Comparison of ENCODE assay signal across 17 cellular contexts in genomic region chr19:10137751-10138682, GRCh38. TPM values are rescaled to one million over a fixed set of nuclear protein-coding genes. Genes with fewer than 3 reads are reported as not detected.
DNase-seq lines count a peak whose midpoint lies in the region; ATAC-seq and TF ChIP-seq lines count a peak whose summit lies in the region.
"Had no signal": no experiment of that assay in that cellular context is flagged by ENCODE, and none has a peak within 500 bp of the region (broad histone marks: within the 10 kb centered on the region; RNA-seq: fewer than 3 reads in every experiment).

No MANE protein-coding gene starts in this region.

- no peaks in the 10 kb centered on the region for H3K79me2 ChIP-seq in SK-N-SH (ENCODE audit: insufficient read depth)

- TF ChIP-seq RAD21 in SK-N-SH (IDR thresholded peaks at IDR 0.05; ENCODE audit: low read length): no peak

- no peaks in the 10 kb centered on the region for H4K20me1 ChIP-seq in SK-N-SH (ENCODE audit: insufficient read depth)

- intact Hi-C loops in CD8-positive, alpha-beta T cell (cut with DNase I, micrococcal nuclease): no loop called here

- no peak overlapping the region for H2AFZ ChIP-seq in SK-N-SH (ENCODE audit: low read depth)

- no peak overlapping the region for H3K9ac ChIP-seq in SK-N-SH

- peaks cover 72% of the 10 kb centered on the region for H3K36me3 ChIP-seq in CD8-positive, alpha-beta T cell (ENCODE audit: insufficient read depth, low read length)
- peaks cover 20 to 84% of the 10 kb centered on the region in 2 experiments for H3K36me3 ChIP-seq in SK-N-SH (replicated peaks in 1 of 2; ENCODE audit: control insufficient read depth in 1 of 2, insufficient read depth in 2 of 2, low read length in 1 of 2)

- H3K4me2 ChIP-seq in SK-N-SH: no peak overlapping the region

- WGBS in SK-N-SH (ENCODE audit: low lambda C conversion rate): 93% methylated on average over 8 of the region's 38 CpGs

- no peaks in the 10 kb centered on the region for H3K9me3 Mint-ChIP-seq in CD8-positive, alpha-beta T cell
- H3K9me3 Mint-ChIP-seq in endothelial cell (ENCODE audit: unreplicated experiment): no peaks in the 10 kb centered on the region

- no peak for ATAC-seq in CD8-positive, alpha-beta T cell
- ATAC-seq in HG02852 (IDR thresholded peaks at IDR 0.05; ENCODE audit: unreplicated experiment): no peak
- ATAC-seq: body of pancreas, left lobe of liver had no signal

- DNase-seq in CD8-positive, alpha-beta T cell: no peak
- peak; percentile 81 for DNase-seq in SK-N-SH
- DNase-seq in foreskin fibroblast: peak; percentile 32 to 69
- peak; percentile 70 for DNase-seq in pons (ENCODE audit: low spot score)
- no peak for DNase-seq in HEK293T (ENCODE audit: extremely low spot score)
- no peak for DNase-seq in endothelial cell (ENCODE audit: low spot score)
- DNase-seq: activated naive CD4-positive, alpha-beta T cell treated with anti-CD3 and anti-CD28 coated beads, Interleukin-2, amount 50 U/mL, for 16 hours; AML-193; body of pancreas; foreskin melanocyte; GF-D8; NCI-H345; SW 1271 had no signal

- no peak for TF ChIP-seq CTCF in CD8-positive, alpha-beta T cell (IDR thresholded peaks at IDR 0.05)
- TF ChIP-seq CTCF in SK-N-SH (IDR thresholded peaks at IDR 0.05) (no peak), foreskin fibroblast (IDR thresholded peaks at IDR 0.05; ENCODE audit: low read depth, low read length) (no peak), endothelial cell (IDR thresholded peaks at IDR 0.05; ENCODE audit: unreplicated experiment) (no peak)

- CTCF ChIA-PET in CD8-positive, alpha-beta T cell (lab: Charles Lee): interaction anchor here (1.0 to 1.5 kb wide), 2 partner anchors 10 to 121 kb away, joined by 3 to 4 read pairs; no protein-coding TSS in a partner anchor
- CTCF ChIA-PET in SK-N-SH (lab: Yijun Ruan, JAX) (interaction anchor here (0.9 to 3.0 kb wide), 9 partner anchors 12 to 278 kb away, joined by 3 to 15 read pairs (median 4); partner anchors contain the start of genes DNMT1 and EIF3G), HEK293T (lab: Yijun Ruan, JAX) (interaction anchor here (0.7 kb wide), 1 partner anchor 18 kb away, joined by 3 read pairs; no protein-coding TSS in a partner anchor)

- no peak overlapping the region for H3K4me3 ChIP-seq in CD8-positive, alpha-beta T cell (ENCODE audit: low read depth, low read length)
- H3K4me3 ChIP-seq in SK-N-SH (ENCODE audit: low read depth in 2 of 2, low read length in 1 of 2): no peak overlapping the region
- no peak overlapping the region for H3K4me3 ChIP-seq in foreskin fibroblast (ENCODE audit: low read depth in 1 of 2, low read length in 2 of 2)
- H3K4me3 ChIP-seq: body of pancreas, vagina had no signal

- TF ChIP-seq EP300 in SK-N-SH (IDR thresholded peaks at IDR 0.05; ENCODE audit: borderline replicate concordance in 1 of 2, low read depth in 1 of 2, low read length in 1 of 2): peak in 1 of 2 experiments; percentile 78; a peak in 2 of 4 replicates

- H3K4me1 ChIP-seq in CD8-positive, alpha-beta T cell (ENCODE audit: insufficient read depth, low read length): peaks cover 24% of the 10 kb centered on the region
- H3K4me1 ChIP-seq in SK-N-SH (ENCODE audit: control insufficient read depth in 1 of 2, insufficient read depth in 2 of 2, low read depth in 1 of 2, low read length in 1 of 2): peaks cover 0 to 33% of the 10 kb centered on the region in 2 experiments; a peak in 1 of 4 replicates
- H3K4me1 ChIP-seq: body of pancreas, vagina had no signal

- H3K9me3 ChIP-seq in CD8-positive, alpha-beta T cell (ENCODE audit: low read length): no peaks in the 10 kb centered on the region
- no peaks in the 10 kb centered on the region for H3K9me3 ChIP-seq in SK-N-SH
- H3K9me3 ChIP-seq: body of pancreas, neutrophil, vagina had no signal

- H3K27ac ChIP-seq in CD8-positive, alpha-beta T cell (ENCODE audit: low read depth, low read length): peak overlapping the region; percentile 30
- peak overlapping the region in 1 of 2 experiments; percentile 99; a peak in 2 of 4 replicates for H3K27ac ChIP-seq in SK-N-SH (ENCODE audit: low read depth in 2 of 2, low read length in 1 of 2)
- H3K27ac ChIP-seq: body of pancreas, neutrophil, vagina had no signal

- peaks cover 82% of the 10 kb centered on the region for H3K36me3 Mint-ChIP-seq in CD8-positive, alpha-beta T cell
- peaks cover 26% of the 10 kb centered on the region for H3K36me3 Mint-ChIP-seq in endothelial cell (ENCODE audit: low read depth, unreplicated experiment)

- POLR2A ChIA-PET in CD8-positive, alpha-beta T cell (lab: Charles Lee): interaction anchor here (0.9 kb wide), 1 partner anchor 22 kb away, joined by 3 read pairs; no protein-coding TSS in a partner anchor
- POLR2A ChIA-PET in SK-N-SH (lab: Yijun Ruan, JAX): interaction anchor here (1.1 to 3.2 kb wide), 7 partner anchors 17 to 114 kb away, joined by 3 to 21 read pairs (median 4); partner anchors contain the start of gene DNMT1
- POLR2A ChIA-PET in HEK293T (lab: Yijun Ruan, JAX): no interaction called here

- H3K4me1 Mint-ChIP-seq in CD8-positive, alpha-beta T cell (ENCODE audit: low read depth): peaks cover 24% of the 10 kb centered on the region
- peaks cover 3% of the 10 kb centered on the region for H3K4me1 Mint-ChIP-seq in endothelial cell (ENCODE audit: unreplicated experiment)

- H3K27me3 Mint-ChIP-seq in CD8-positive, alpha-beta T cell (ENCODE audit: low read depth): no peaks in the 10 kb centered on the region
- H3K27me3 Mint-ChIP-seq in endothelial cell (ENCODE audit: unreplicated experiment): no peaks in the 10 kb centered on the region

- no peak overlapping the region for H3K27ac Mint-ChIP-seq in CD8-positive, alpha-beta T cell
- no peak overlapping the region for H3K27ac Mint-ChIP-seq in endothelial cell (ENCODE audit: unreplicated experiment)

- H3K4me3 Mint-ChIP-seq in CD8-positive, alpha-beta T cell: no peak overlapping the region
- no peak overlapping the region for H3K4me3 Mint-ChIP-seq in endothelial cell (ENCODE audit: unreplicated experiment)

- H3F3A ChIP-seq in SK-N-SH (replicated peaks; ENCODE audit: insufficient read depth): no peaks in the 10 kb centered on the region

- H3K9me2 ChIP-seq in SK-N-SH: no peaks in the 10 kb centered on the region

- H3K27me3 ChIP-seq in CD8-positive, alpha-beta T cell (ENCODE audit: insufficient read depth, low read length): no peaks in the 10 kb centered on the region
- H3K27me3 ChIP-seq in SK-N-SH (ENCODE audit: insufficient read depth): no peaks in the 10 kb centered on the region
- H3K27me3 ChIP-seq: body of pancreas, neutrophil, vagina had no signal

TF ChIP-seq in SK-N-SH, 30 proteins besides CTCF, POLR2A, EP300 and RAD21 (continues in another document):
- TF ChIP-seq FOXJ3 (CRISPR knock-in tag; IDR thresholded peaks at IDR 0.05): no peak; the same call in 1 of the 2 replicates
- no peak for TF ChIP-seq ELF1 (IDR thresholded peaks at IDR 0.05)
- no peak for TF ChIP-seq MAX (IDR thresholded peaks at IDR 0.05; ENCODE audit: low read depth)
- TF ChIP-seq MEF2A (IDR thresholded peaks at IDR 0.05; ENCODE audit: borderline replicate concordance, low read depth): no peak
- TF ChIP-seq CHD2 (IDR thresholded peaks at IDR 0.05; ENCODE audit: low read length, partially characterized antibody): peak; percentile 83
- no peak for TF ChIP-seq YY1 (IDR thresholded peaks at IDR 0.05; ENCODE audit: low read depth)
- no peak for TF ChIP-seq TAF1 (IDR thresholded peaks at IDR 0.05; ENCODE audit: borderline replicate concordance, low read depth, low read length)
- TF ChIP-seq GATA2 (CRISPR knock-in tag; IDR thresholded peaks at IDR 0.05): peak; percentile 61

TF ChIP-seq in HEK293T, 16 proteins besides CTCF, POLR2A, EP300 and RAD21 (continues in another document):
- no peak for TF ChIP-seq SUZ12 (IDR thresholded peaks at IDR 0.05)
- no peak for TF ChIP-seq CTBP1 (IDR thresholded peaks at IDR 0.05; ENCODE audit: borderline replicate concordance)
- TF ChIP-seq, protein P1, sequence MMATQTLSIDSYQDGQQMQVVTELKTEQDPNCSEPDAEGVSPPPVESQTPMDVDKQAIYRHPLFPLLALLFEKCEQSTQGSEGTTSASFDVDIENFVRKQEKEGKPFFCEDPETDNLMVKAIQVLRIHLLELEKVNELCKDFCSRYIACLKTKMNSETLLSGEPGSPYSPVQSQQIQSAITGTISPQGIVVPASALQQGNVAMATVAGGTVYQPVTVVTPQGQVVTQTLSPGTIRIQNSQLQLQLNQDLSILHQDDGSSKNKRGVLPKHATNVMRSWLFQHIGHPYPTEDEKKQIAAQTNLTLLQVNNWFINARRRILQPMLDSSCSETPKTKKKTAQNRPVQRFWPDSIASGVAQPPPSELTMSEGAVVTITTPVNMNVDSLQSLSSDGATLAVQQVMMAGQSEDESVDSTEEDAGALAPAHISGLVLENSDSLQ (IDR thresholded peaks at IDR 0.05): no peak
- no peak for TF ChIP-seq SP1 (IDR thresholded peaks at IDR 0.05)
- TF ChIP-seq FOXM1 (IDR thresholded peaks at IDR 0.05; ENCODE audit: borderline replicate concordance): no peak
- TF ChIP-seq ZNF384 (IDR thresholded peaks at IDR 0.05): no peak
- TF ChIP-seq TARDBP (IDR thresholded peaks at IDR 0.05): no peak
- TF ChIP-seq ARNT (IDR thresholded peaks at IDR 0.05): no peak
- no peak for TF ChIP-seq ELF4 (IDR thresholded peaks at IDR 0.05)
- no peak for TF ChIP-seq FOXK2 (IDR thresholded peaks at IDR 0.05)

RNA-seq across cellular contexts. Expression of gene EIF3G, which starts 18.3 kb away (rescaled TPM):
- total RNA-seq in CD8-positive, alpha-beta T cell: 100 to 1,000 TPM; 331 to 334 TPM
- 271 and 432 TPM in 2 replicates for polyA plus RNA-seq in SK-N-SH (2012; rRNA removed)
- polyA plus RNA-seq in SK-N-SH (2012; cell fraction: cytosol; rRNA removed): 269 and 330 TPM in 2 replicates
- 792 and 878 TPM in 2 replicates for polyA plus RNA-seq in SK-N-SH (2012; cell fraction: nucleus; rRNA removed)
- 286 TPM for total RNA-seq in endothelial cell (ENCODE audit: unreplicated experiment)

RNA-seq across cellular contexts. Expression of gene P2RY11, which starts 26.5 kb away (rescaled TPM):
- 10 to 100 TPM; 74.4 to 76.3 TPM for total RNA-seq in CD8-positive, alpha-beta T cell
- 6.8 and 8.7 TPM in 2 replicates for polyA plus RNA-seq in SK-N-SH (2012; rRNA removed)
- 1.5 and 3.1 TPM in 2 replicates for polyA plus RNA-seq in SK-N-SH (2012; cell fraction: cytosol; rRNA removed)
- polyA plus RNA-seq in SK-N-SH (2012; cell fraction: nucleus; rRNA removed): 40.4 and 42.9 TPM in 2 replicates
- total RNA-seq in endothelial cell (ENCODE audit: unreplicated experiment): 16.3 TPM

RNA-seq across cellular contexts. Expression of gene PPAN, which starts 31.9 kb away (rescaled TPM):
- total RNA-seq in CD8-positive, alpha-beta T cell: 100 to 1,000 TPM in 1 of 2 experiments, 10 to 100 TPM in 1; 97.6 to 114 TPM
- polyA plus RNA-seq in SK-N-SH (2012; rRNA removed): 62.5 and 75.6 TPM in 2 replicates
- 39.3 and 43.8 TPM in 2 replicates for polyA plus RNA-seq in SK-N-SH (2012; cell fraction: cytosol; rRNA removed)
- polyA plus RNA-seq in SK-N-SH (2012; cell fraction: nucleus; rRNA removed): 161 and 162 TPM in 2 replicates
- 39.6 TPM for total RNA-seq in endothelial cell (ENCODE audit: unreplicated experiment)

RNA-seq across cellular contexts. Expression of gene ANGPTL6, which starts 35.5 kb away (rescaled TPM):
- total RNA-seq in CD8-positive, alpha-beta T cell: 1 to 10 TPM; 1.2 TPM
- polyA plus RNA-seq in SK-N-SH (2012; rRNA removed): 0.13 and 0.32 TPM in 2 replicates
- 0.14 and 0.20 TPM in 2 replicates for polyA plus RNA-seq in SK-N-SH (2012; cell fraction: cytosol; rRNA removed)
- polyA plus RNA-seq in SK-N-SH (2012; cell fraction: nucleus; rRNA removed): 0.75 and 0.85 TPM in 2 replicates
- 0.36 TPM for total RNA-seq in endothelial cell (ENCODE audit: unreplicated experiment)
- total RNA-seq: body of pancreas, vagina had no signal

RNA-seq across cellular contexts. Expression of gene SHFL, which starts 51.9 kb away (rescaled TPM):
- 10 to 100 TPM; 56.4 to 61.6 TPM for total RNA-seq in CD8-positive, alpha-beta T cell
- 36.6 and 43.2 TPM in 2 replicates for polyA plus RNA-seq in SK-N-SH (2012; rRNA removed)
- 18.0 and 22.7 TPM in 2 replicates for polyA plus RNA-seq in SK-N-SH (2012; cell fraction: cytosol; rRNA removed)
- 171 and 186 TPM in 2 replicates for polyA plus RNA-seq in SK-N-SH (2012; cell fraction: nucleus; rRNA removed)
- total RNA-seq in endothelial cell (ENCODE audit: unreplicated experiment): 9.2 TPM

Comparison
In these comparisons a context has a peak if more than half of its experiments do, and no peak if none do; other contexts are left out.
1. DNase-seq: peak in SK-N-SH (single experiment), foreskin fibroblast (2 of 2) and pons (single experiment); none in CD8-positive, alpha-beta T cell (0 of 7), HEK293T (single experiment) and endothelial cell (single experiment).